In the genomic region with DNA sequence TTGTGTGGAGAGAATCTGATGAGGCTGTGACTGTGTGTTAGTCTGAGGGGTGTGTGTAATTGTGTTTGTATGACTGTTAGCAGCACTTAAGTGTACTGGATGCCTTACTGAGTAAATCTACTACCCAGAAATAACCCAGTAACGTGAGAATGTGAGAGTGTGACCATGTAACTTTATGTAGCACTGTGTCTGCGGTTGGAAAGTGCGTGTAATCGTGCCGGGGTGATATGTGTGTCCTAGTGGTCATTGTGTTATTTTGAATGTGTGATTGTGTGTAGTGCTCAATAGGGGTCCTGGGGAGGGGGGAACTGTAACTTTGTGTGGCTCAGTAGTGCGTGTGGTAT, we compare ENCODE assay signal across 8 cellular contexts. TPM values are rescaled to one million over a fixed set of nuclear protein-coding genes. Genes with fewer than 3 reads are reported as not detected.
A peak's percentile ranks its signal among the peaks of the same experiment; 100 is the strongest.
DNase-seq lines count a peak whose midpoint lies in the region; ATAC-seq lines count a peak whose summit lies in the region.

No MANE protein-coding gene starts in this region.

- peak overlapping the region; percentile 93 for H3K27ac Mint-ChIP-seq in activated CD8-positive, alpha-beta memory T cell treated with anti-CD3 and anti-CD28 coated beads, Interleukin-2, amount 10 ng/mL, durations not matched to agents 7 days and 5 days
- H3K27ac Mint-ChIP-seq in activated naive CD4-positive, alpha-beta T cell treated with anti-CD3 and anti-CD28 coated beads, Interleukin-2, amount 50 U/mL, for 24 hours: peak overlapping the region; percentile 88

- H3K4me3 Mint-ChIP-seq in activated CD8-positive, alpha-beta memory T cell treated with anti-CD3 and anti-CD28 coated beads, Interleukin-2, amount 10 ng/mL, durations not matched to agents 7 days and 5 days: peak overlapping the region; percentile 89
- H3K4me3 Mint-ChIP-seq in activated naive CD4-positive, alpha-beta T cell treated with anti-CD3 and anti-CD28 coated beads, Interleukin-2, amount 50 U/mL, for 24 hours: peak overlapping the region; percentile 92

- H3K9me3 ChIP-seq in iPS DF 6.9 (ENCODE audit: control insufficient read depth, insufficient read depth, low read length): no peaks in the 10 kb centered on the region

- peak overlapping the region; percentile 69; the same call in 1 of the 2 replicates for H3K4me3 ChIP-seq in iPS DF 6.9 (ENCODE audit: low read length)

- no peaks in the 10 kb centered on the region for H3K36me3 ChIP-seq in iPS DF 6.9 (ENCODE audit: control insufficient read depth, insufficient read depth, low read length)

- CTCF ChIA-PET in activated CD8-positive, alpha-beta memory T cell treated with anti-CD3 and anti-CD28 coated beads, Interleukin-2, amount 10 ng/mL, durations not matched to agents 7 days and 5 days (lab: Charles Lee): no interaction called here

- H3K4me1 ChIP-seq in iPS DF 6.9 (ENCODE audit: control insufficient read depth, insufficient read depth, low read length): no peaks in the 10 kb centered on the region

- H3K27ac ChIP-seq in iPS DF 6.9 (ENCODE audit: low read length): no peak overlapping the region

- H3K27me3 Mint-ChIP-seq in activated CD8-positive, alpha-beta memory T cell treated with anti-CD3 and anti-CD28 coated beads, Interleukin-2, amount 10 ng/mL, durations not matched to agents 7 days and 5 days: no peaks in the 10 kb centered on the region
- H3K27me3 Mint-ChIP-seq in activated naive CD4-positive, alpha-beta T cell treated with anti-CD3 and anti-CD28 coated beads, Interleukin-2, amount 50 U/mL, for 24 hours: no peaks in the 10 kb centered on the region

- peaks cover 14% of the 10 kb centered on the region for H3K9me3 Mint-ChIP-seq in activated CD8-positive, alpha-beta memory T cell treated with anti-CD3 and anti-CD28 coated beads, Interleukin-2, amount 10 ng/mL, durations not matched to agents 7 days and 5 days (ENCODE audit: low read depth)
- peaks cover 8% of the 10 kb centered on the region for H3K9me3 Mint-ChIP-seq in activated naive CD4-positive, alpha-beta T cell treated with anti-CD3 and anti-CD28 coated beads, Interleukin-2, amount 50 U/mL, for 24 hours

- H3K36me3 Mint-ChIP-seq in activated CD8-positive, alpha-beta memory T cell treated with anti-CD3 and anti-CD28 coated beads, Interleukin-2, amount 10 ng/mL, durations not matched to agents 7 days and 5 days: peaks cover 56% of the 10 kb centered on the region
- H3K36me3 Mint-ChIP-seq in activated naive CD4-positive, alpha-beta T cell treated with anti-CD3 and anti-CD28 coated beads, Interleukin-2, amount 50 U/mL, for 24 hours: peaks cover 34% of the 10 kb centered on the region

- no peaks in the 10 kb centered on the region for H3K27me3 ChIP-seq in iPS DF 6.9 (ENCODE audit: control insufficient read depth, insufficient read depth, low read length)

- peaks cover 19% of the 10 kb centered on the region for H3K4me1 Mint-ChIP-seq in activated CD8-positive, alpha-beta memory T cell treated with anti-CD3 and anti-CD28 coated beads, Interleukin-2, amount 10 ng/mL, durations not matched to agents 7 days and 5 days
- H3K4me1 Mint-ChIP-seq in activated naive CD4-positive, alpha-beta T cell treated with anti-CD3 and anti-CD28 coated beads, Interleukin-2, amount 50 U/mL, for 24 hours: peaks cover 33% of the 10 kb centered on the region

- in situ Hi-C loops in ACHN (cut with HindIII; ENCODE audit: low pct_ligation_motif_present, low pct_unique_long_range_greater_than_20kb, low sequenced_read_pairs): no loop called here

- peak; percentile 5 for ATAC-seq in activated CD8-positive, alpha-beta memory T cell treated with anti-CD3 and anti-CD28 coated beads, Interleukin-2, amount 10 ng/mL, durations not matched to agents 7 days and 5 days
- ATAC-seq in HG02970 (IDR thresholded peaks at IDR 0.05; ENCODE audit: low FRiP score, unreplicated experiment): no peak

- no CpG with 5 or more reads among the region's 6 CpGs for WGBS in iPS DF 6.9 (ENCODE audit: insufficient coverage, insufficient read length)

- peak; percentile 59 for DNase-seq in activated CD8-positive, alpha-beta memory T cell treated with anti-CD3 and anti-CD28 coated beads, Interleukin-2, amount 10 ng/mL, durations not matched to agents 7 days and 5 days
- no peak for DNase-seq in activated CD8-positive, alpha-beta memory T cell treated with anti-CD3 and anti-CD28 coated beads, Interleukin-2, amount 50 U/mL, for 48 hours
- DNase-seq in iPS DF 6.9 (ENCODE audit: low read depth, low spot score) (no peak), ACHN (no peak), NCI-H1417 treated with DMSO at 0.1 percent for 48 hours (lab: John Stamatoyannopoulos, UW) (no peak)
- DNase-seq in stimulated activated CD4-positive, alpha-beta T cell treated with anti-CD3 and anti-CD28 coated beads, Interleukin-4, amount 100 ng/mL, for 24 hours: peak; percentile 12

RNA-seq across cellular contexts. Expression of gene ZNF383, which starts 0.6 kb away (rescaled TPM):
- total RNA-seq in activated CD8-positive, alpha-beta memory T cell treated with anti-CD3 and anti-CD28 coated beads, Interleukin-2, amount 10 ng/mL, durations not matched to agents 7 days and 5 days: 10 to 100 TPM in 1 of 2 experiments, 1 to 10 TPM in 1; 9.3 to 10.8 TPM

RNA-seq across cellular contexts. Expression of gene ZNF585B, which starts 8.2 kb away (rescaled TPM):
- total RNA-seq in activated CD8-positive, alpha-beta memory T cell treated with anti-CD3 and anti-CD28 coated beads, Interleukin-2, amount 10 ng/mL, durations not matched to agents 7 days and 5 days: 10 to 100 TPM in 1 of 2 experiments, 1 to 10 TPM in 1; 8.4 to 14.8 TPM

RNA-seq across cellular contexts. Expression of gene ZNF585A, which starts 46.1 kb away (rescaled TPM):
- 1 to 10 TPM; 6.8 to 9.8 TPM for total RNA-seq in activated CD8-positive, alpha-beta memory T cell treated with anti-CD3 and anti-CD28 coated beads, Interleukin-2, amount 10 ng/mL, durations not matched to agents 7 days and 5 days

Comparison
In these comparisons a context has a peak if more than half of its experiments do, and no peak if none do; other contexts are left out.
1. DNase-seq: peak in activated CD8-positive, alpha-beta memory T cell treated with anti-CD3 and anti-CD28 coated beads, Interleukin-2, amount 10 ng/mL, durations not matched to agents 7 days and 5 days (single experiment) and stimulated activated CD4-positive, alpha-beta T cell treated with anti-CD3 and anti-CD28 coated beads, Interleukin-4, amount 100 ng/mL, for 24 hours (single experiment); none in activated CD8-positive, alpha-beta memory T cell treated with anti-CD3 and anti-CD28 coated beads, Interleukin-2, amount 50 U/mL, for 48 hours (single experiment), iPS DF 6.9 (single experiment), ACHN (single experiment) and NCI-H1417 treated with DMSO at 0.1 percent for 48 hours (single experiment).